In genomic region chr17:77765292-77765691, GRCh38 we compare ENCODE assay signal across 3 cellular contexts.
A peak's percentile ranks its signal among the peaks of the same experiment; 100 is the strongest.
TF ChIP-seq lines count a peak whose summit lies in the region.

No MANE protein-coding gene starts in this region.

TF ChIP-seq in HEK293, 187 proteins besides CTCF, POLR2A, EP300 and RAD21 (continued from another document):
- TF ChIP-seq ZNF341 (tag by site-specific recombination; IDR thresholded peaks at IDR 0.05; ENCODE audit: low read depth) (no peak), ZBTB17 (tag by site-specific recombination; IDR thresholded peaks at IDR 0.05) (peak; percentile 87)
TF ChIP-seq in HEK293: peak in this region for 5.

TF ChIP-seq in H1, 55 proteins besides CTCF, POLR2A, EP300 and RAD21 (continued from another document):
- TF ChIP-seq TEAD4 (IDR thresholded peaks at IDR 0.05; ENCODE audit: low read depth, low read length) (no peak), BRCA1 (IDR thresholded peaks at IDR 0.05; ENCODE audit: low read depth, low read length) (no peak), KDM4A (IDR thresholded peaks at IDR 0.05; ENCODE audit: low read depth, low read length, severe bottlenecking) (no peak), RFX5 (IDR thresholded peaks at IDR 0.05; ENCODE audit: borderline replicate concordance, low read depth, low read length) (no peak), HDAC2 (IDR thresholded peaks at IDR 0.05; ENCODE audit: borderline replicate concordance in 1 of 2, low read depth in 2 of 2, low read length in 2 of 2) (no peak), GTF2F1 (IDR thresholded peaks at IDR 0.05; ENCODE audit: borderline replicate concordance, low read depth, low read length) (no peak), SIX5 (IDR thresholded peaks at IDR 0.05; ENCODE audit: low read depth, low read length) (no peak), TAF7 (optimal IDR thresholded peaks at IDR 0.05; ENCODE audit: borderline replicate concordance, low read depth, low read length) (no peak), CBX8 (IDR thresholded peaks at IDR 0.05; ENCODE audit: borderline replicate concordance, low read depth, low read length) (no peak), POU5F1 (IDR thresholded peaks at IDR 0.05; ENCODE audit: low read depth, low read length) (no peak)
TF ChIP-seq in H1: peak in this region for 0.

TF ChIP-seq in neural cell, 6 proteins besides CTCF, POLR2A, EP300 and RAD21:
- no peak for TF ChIP-seq REST (IDR thresholded peaks at IDR 0.05; ENCODE audit: borderline replicate concordance)
- TF ChIP-seq EZH2 (IDR thresholded peaks at IDR 0.05; ENCODE audit: borderline replicate concordance, insufficient read depth, low read length, poor library complexity, severe bottlenecking), result no peak
- no peak for TF ChIP-seq TAF1 (IDR thresholded peaks at IDR 0.05; ENCODE audit: low read depth)
- TF ChIP-seq POLR2AphosphoS5 (IDR thresholded peaks at IDR 0.05), result no peak
- no peak for TF ChIP-seq MXI1 (conservative IDR thresholded peaks at IDR 0.05; ENCODE audit: poor library complexity, severe bottlenecking)
- TF ChIP-seq SMC3 (conservative IDR thresholded peaks at IDR 0.05; ENCODE audit: poor library complexity), result no peak
